ENCODE assay signal across 34 cellular contexts in genomic region chr5:21209404-21209803, GRCh38.
"Had no signal": no experiment of that assay in that cellular context is flagged by ENCODE, and none has a peak within 500 bp of the region (broad histone marks: within the 10 kb centered on the region; RNA-seq: fewer than 3 reads in every experiment).

No MANE protein-coding gene starts in this region.

- H3K36me3 ChIP-seq: MG63 had no signal

- DNase-seq: Karpas-422, Kasumi-1, MG63, MM.1S, MV-4-11, NCI-H1048, NCI-H1092, NCI-H1092 treated with DMSO at 0.1 percent for 48 hours, NCI-H1105, NCI-H1105 treated with DMSO at 0.1 percent for 48 hours, NCI-H1417, NCI-H1417 treated with DMSO at 0.1 percent for 48 hours, NCI-H1436, NCI-H1436 treated with DMSO at 0.1 percent for 48 hours, NCI-H146, NCI-H1694, NCI-H1694 treated with DMSO at 0.1 percent for 48 hours, NCI-H187, NCI-H187 treated with DMSO at 0.1 percent for 48 hours, NCI-H1930, NCI-H2029, NCI-H2029 treated with DMSO at 0.1 percent for 48 hours, NCI-H2081, NCI-H2081 treated with DMSO at 0.1 percent for 48 hours, NCI-H2107, NCI-H2171, NCI-H2171 treated with DMSO at 0.1 percent for 48 hours, NCI-H2227 treated with DMSO at 0.1 percent for 48 hours, NCI-H226, NCI-H345, NCI-H446, NCI-H446 treated with DMSO at 0.1 percent for 48 hours, NCI-H510A had no signal

- H3K27ac ChIP-seq: KMS-11 had no signal

- H3K9me3 ChIP-seq: MG63 had no signal

- H3K27me3 ChIP-seq: MG63 had no signal

- H3K9ac ChIP-seq: KMS-11 had no signal

- H3K4me3 ChIP-seq: MG63 had no signal

- H3K4me2 ChIP-seq: KMS-11 had no signal
